ENCODE assay signal across 12 cellular contexts in the genomic region with DNA sequence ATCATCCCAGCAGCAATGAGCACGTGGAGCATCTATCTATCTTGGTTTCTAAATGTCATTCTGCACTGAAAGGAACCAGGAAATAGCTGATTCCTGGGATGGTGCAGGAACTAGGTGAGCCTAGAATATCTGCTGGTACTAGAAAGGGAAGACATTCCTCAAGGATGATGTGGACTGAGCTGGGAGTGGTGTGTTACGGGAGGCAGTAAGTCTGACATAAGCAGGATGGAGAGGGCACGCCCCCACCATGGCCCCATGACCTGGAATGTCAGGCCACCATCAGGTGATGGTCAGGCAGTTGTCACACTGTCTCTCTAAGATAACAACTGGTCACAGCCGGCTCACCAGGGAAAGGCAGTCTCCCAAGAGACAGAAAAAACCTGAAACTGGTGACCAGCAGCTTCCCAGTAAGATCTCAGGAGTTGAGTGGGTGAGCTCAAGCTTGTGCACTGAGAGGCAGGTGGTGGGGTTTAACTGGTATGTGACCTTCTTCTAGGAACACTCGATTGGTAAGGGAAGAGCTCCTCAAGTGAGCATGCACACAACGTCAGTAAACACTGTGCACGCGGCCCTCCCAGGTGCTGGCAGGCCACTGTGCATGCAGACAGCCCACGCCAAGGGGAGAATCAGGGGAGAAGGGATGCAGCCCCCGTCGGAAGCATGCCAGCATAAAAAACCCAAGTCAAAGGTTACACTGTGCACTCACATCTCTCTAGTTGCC.
DNase-seq lines count a peak whose midpoint lies in the region; ATAC-seq, FAIRE-seq and TF ChIP-seq lines count a peak whose summit lies in the region.
"Had no signal": no experiment of that assay in that cellular context is flagged by ENCODE, and none has a peak within 500 bp of the region (broad histone marks: within the 10 kb centered on the region; RNA-seq: fewer than 3 reads in every experiment).

No MANE protein-coding gene starts in this region.

- H2AFZ ChIP-seq in HepG2 (ENCODE audit: low read length): no peak overlapping the region

- peaks cover 0 to 4% of the 10 kb centered on the region in 2 experiments; a peak in 2 of 5 replicates for H3K27me3 ChIP-seq in HepG2 (ENCODE audit: control insufficient read depth in 1 of 2, insufficient read depth in 2 of 2, low read length in 2 of 2)
- H3K27me3 ChIP-seq: BLaER1 had no signal

- intact Hi-C loops in MCF 10A (cut with micrococcal nuclease) (loop anchor here (1.0 to 5.0 kb wide), 2 partner anchors 69 to 149 kb away; no protein-coding TSS in a partner anchor), HepG2 (cut with micrococcal nuclease; ENCODE audit: unreplicated experiment) (no loop called here)

- no peaks in the 10 kb centered on the region for H3K9me3 ChIP-seq in HepG2 (ENCODE audit: low read length)

- peaks cover 37% of the 10 kb centered on the region for H3K4me1 Mint-ChIP-seq in HFFc6 (ENCODE audit: low read depth)
- H3K4me1 Mint-ChIP-seq in MCF 10A (ENCODE audit: insufficient read depth, unreplicated experiment): peaks cover 40% of the 10 kb centered on the region

- peaks cover 8% of the 10 kb centered on the region for H3K9me3 Mint-ChIP-seq in HFFc6
- no peaks in the 10 kb centered on the region for H3K9me3 Mint-ChIP-seq in MCF 10A (ENCODE audit: unreplicated experiment)

- FAIRE-seq in HepG2 (lab: Jason Lieb, UNC): no peak
- no peak for FAIRE-seq in D721Med (lab: Jason Lieb, UNC)

- no peak for TF ChIP-seq CTCF in HFFc6 (IDR thresholded peaks at IDR 0.05)
- no peak for TF ChIP-seq CTCF in MCF 10A (IDR thresholded peaks at IDR 0.05; ENCODE audit: unreplicated experiment)
- no peak for TF ChIP-seq CTCF in HepG2 (CRISPR knock-in tag; IDR thresholded peaks at IDR 0.05)
- TF ChIP-seq CTCF in D721Med (IDR thresholded peaks at IDR 0.05; ENCODE audit: insufficient read depth, missing control alignments): no peak

- H3K36me3 Mint-ChIP-seq in HFFc6 (ENCODE audit: low read depth) (peaks cover 5% of the 10 kb centered on the region), MCF 10A (ENCODE audit: insufficient read depth, unreplicated experiment) (no peaks in the 10 kb centered on the region)
- H3K36me3 Mint-ChIP-seq: stimulated activated memory B cell treated with anti-CD40 and anti-IgM and Interleukin-4, amounts not matched to agents 10 μg/mL and 1 μg/mL and 100 μg/mL, for 72 hours had no signal

- H3K4me3 Mint-ChIP-seq in HFFc6: no peak overlapping the region
- H3K4me3 Mint-ChIP-seq in MCF 10A (ENCODE audit: unreplicated experiment): no peak overlapping the region
- H3K4me3 Mint-ChIP-seq: stimulated activated memory B cell treated with anti-CD40 and anti-IgM and Interleukin-4, amounts not matched to agents 10 μg/mL and 1 μg/mL and 100 μg/mL, for 72 hours had no signal

- no peak; the same call in 2 of the 3 replicates for ATAC-seq in HepG2
- ATAC-seq: stimulated activated memory B cell treated with anti-CD40 and anti-IgM and Interleukin-4, amounts not matched to agents 10 μg/mL and 1 μg/mL and 100 μg/mL, for 72 hours had no signal

- POLR2A ChIA-PET in MCF 10A (lab: Yijun Ruan, JAX): interaction anchor here (0.6 to 2.7 kb wide), 20 partner anchors 9 to 959 kb away, joined by 3 to 34 read pairs (median 4); no protein-coding TSS in a partner anchor
- POLR2A ChIA-PET in HepG2 (lab: Yijun Ruan, JAX): no interaction called here

- no peaks in the 10 kb centered on the region for H3K36me3 ChIP-seq in HepG2 (replicated peaks in 1 of 2; ENCODE audit: control insufficient read depth in 1 of 2, insufficient read depth in 2 of 2, low read length in 2 of 2)
- H3K36me3 ChIP-seq: BLaER1 had no signal

- TF ChIP-seq EP300 in HepG2 (IDR thresholded peaks at IDR 0.05; ENCODE audit: low read depth in 2 of 2, low read length in 2 of 2) (no peak), HepG2 (CRISPR knock-in tag; IDR thresholded peaks at IDR 0.05; ENCODE audit: borderline replicate concordance) (no peak)

- peaks cover 5% of the 10 kb centered on the region for H3K27me3 Mint-ChIP-seq in HFFc6 (ENCODE audit: insufficient read depth)
- no peaks in the 10 kb centered on the region for H3K27me3 Mint-ChIP-seq in MCF 10A (ENCODE audit: insufficient read depth, unreplicated experiment)
- H3K27me3 Mint-ChIP-seq: stimulated activated memory B cell treated with anti-CD40 and anti-IgM and Interleukin-4, amounts not matched to agents 10 μg/mL and 1 μg/mL and 100 μg/mL, for 72 hours had no signal

- no peaks in the 10 kb centered on the region for H3K79me2 ChIP-seq in HepG2 (ENCODE audit: insufficient read depth, low read length)

- H3K4me2 ChIP-seq in HepG2 (ENCODE audit: low read depth, low read length): no peak overlapping the region
- H3K4me2 ChIP-seq: BLaER1 had no signal

- CTCF ChIA-PET in MCF 10A (lab: Yijun Ruan, JAX) (interaction anchor here (0.6 to 5.3 kb wide), 18 partner anchors 8 to 1279 kb away, joined by 3 to 48 read pairs (median 3); no protein-coding TSS in a partner anchor), HepG2 (lab: Yijun Ruan, JAX; ENCODE audit: low intra/inter-chr PET ratio, low total read pairs) (no interaction called here)

- BruUV-seq in MCF 10A (replicated peaks; lab: Mats Ljungman, UMichigan) (no TSS peak), HepG2 (replicated peaks; lab: Mats Ljungman, UMichigan) (no TSS peak)

- DNase-seq in A172 (ENCODE audit: low spot score) (peak; percentile 95), HFFc6 (peak; percentile 30), MCF 10A (ENCODE audit: unreplicated experiment) (peak; percentile 77), HepG2 (ENCODE audit: low spot score) (no peak), D721Med (ENCODE audit: insufficient read length, low spot score) (no peak), NCI-H187 treated with DMSO at 0.1 percent for 48 hours (lab: John Stamatoyannopoulos, UW) (no peak), hypothalamus (lab: John Stamatoyannopoulos, UW) (no peak)
- DNase-seq in stimulated activated naive CD4-positive, alpha-beta T cell treated with Interleukin-2 at 50 U/mL for 16 hours (lab: John Stamatoyannopoulos, UW): no peak
- DNase-seq: activated CD8-positive, alpha-beta memory T cell treated with anti-CD3 and anti-CD28 coated beads, Interleukin-2, amount 50 U/mL, for 4 hours had no signal

- no peak overlapping the region for H3K4me3 ChIP-seq in HepG2 (replicated peaks in 1 of 3; ENCODE audit: insufficient read depth in 1 of 3, low read depth in 2 of 3, low read length in 3 of 3)
- H3K4me3 ChIP-seq: BLaER1, skin epidermis had no signal

- H3K4me1 ChIP-seq in HepG2 (ENCODE audit: insufficient read depth, low read length): no peaks in the 10 kb centered on the region; the same call in 1 of the 2 replicates

- H4K20me1 ChIP-seq in HepG2 (ENCODE audit: insufficient read depth, low read length): no peaks in the 10 kb centered on the region
- H4K20me1 ChIP-seq: BLaER1 had no signal

- TF ChIP-seq POLR2A in HepG2 (IDR thresholded peaks at IDR 0.05; ENCODE audit: insufficient read depth in 1 of 2, low read depth in 2 of 2, low read length in 2 of 2): no peak

- 10% methylated on average over 5 of the region's 11 CpGs for WGBS in HepG2 (ENCODE audit: low lambda C conversion rate)

- in situ Hi-C loops in HepG2 (cut with HindIII; ENCODE audit: extremely low pct_ligation_motif_present, low pct_unique_long_range_greater_than_20kb): no loop called here

- no peak for TF ChIP-seq RAD21 in HepG2 (CRISPR knock-in tag; IDR thresholded peaks at IDR 0.05)

- no peak overlapping the region for H3K9ac ChIP-seq in HepG2 (ENCODE audit: insufficient read depth, low read depth, low read length)
- H3K9ac ChIP-seq: BLaER1 had no signal

- H3K27ac ChIP-seq in HepG2 (ENCODE audit: extremely low read length, insufficient read depth, low read length): no peak overlapping the region
- H3K27ac ChIP-seq: BLaER1 had no signal

- no peak overlapping the region for H3K27ac Mint-ChIP-seq in HFFc6
- H3K27ac Mint-ChIP-seq in MCF 10A (ENCODE audit: low read depth, unreplicated experiment): peak overlapping the region; percentile 11
- H3K27ac Mint-ChIP-seq: stimulated activated memory B cell treated with anti-CD40 and anti-IgM and Interleukin-4, amounts not matched to agents 10 μg/mL and 1 μg/mL and 100 μg/mL, for 72 hours had no signal

TF ChIP-seq in HepG2, 621 proteins besides CTCF, POLR2A, EP300 and RAD21 (continues in another document):
- no peak for TF ChIP-seq ZNF274 (CRISPR knock-in tag; IDR thresholded peaks at IDR 0.05)
- TF ChIP-seq ZNF878 (CRISPR knock-in tag; IDR thresholded peaks at IDR 0.05): no peak
- no peak for TF ChIP-seq PRMT3 (CRISPR knock-in tag; IDR thresholded peaks at IDR 0.05; ENCODE audit: borderline replicate concordance, low read depth)
- TF ChIP-seq CCAR2 (optimal IDR thresholded peaks at IDR 0.05; ENCODE audit: low read depth, low read length): no peak
- TF ChIP-seq PHF8 (CRISPR knock-in tag; IDR thresholded peaks at IDR 0.05): no peak
- no peak for TF ChIP-seq SMARCE1 (IDR thresholded peaks at IDR 0.05; ENCODE audit: borderline replicate concordance)
- TF ChIP-seq, protein P1, sequence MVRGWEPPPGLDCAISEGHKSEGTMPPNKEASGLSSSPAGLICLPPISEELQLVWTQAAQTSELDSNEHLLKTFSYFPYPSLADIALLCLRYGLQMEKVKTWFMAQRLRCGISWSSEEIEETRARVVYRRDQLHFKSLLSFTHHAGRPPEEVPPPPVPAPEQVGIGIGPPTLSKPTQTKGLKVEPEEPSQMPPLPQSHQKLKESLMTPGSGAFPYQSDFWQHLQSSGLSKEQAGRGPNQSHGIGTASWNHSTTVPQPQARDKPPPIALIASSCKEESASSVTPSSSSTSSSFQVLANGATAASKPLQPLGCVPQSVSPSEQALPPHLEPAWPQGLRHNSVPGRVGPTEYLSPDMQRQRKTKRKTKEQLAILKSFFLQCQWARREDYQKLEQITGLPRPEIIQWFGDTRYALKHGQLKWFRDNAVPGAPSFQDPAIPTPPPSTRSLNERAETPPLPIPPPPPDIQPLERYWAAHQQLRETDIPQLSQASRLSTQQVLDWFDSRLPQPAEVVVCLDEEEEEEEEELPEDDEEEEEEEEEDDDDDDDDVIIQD (CRISPR knock-in tag; IDR thresholded peaks at IDR 0.05; ENCODE audit: low read depth): no peak
- no peak for TF ChIP-seq ZNF674 (CRISPR knock-in tag; IDR thresholded peaks at IDR 0.05; ENCODE audit: low read depth)
- TF ChIP-seq SRSF1 (optimal IDR thresholded peaks at IDR 0.05; ENCODE audit: low read depth, low read length): no peak
- TF ChIP-seq FOSL2 (CRISPR knock-in tag; IDR thresholded peaks at IDR 0.05): peak; percentile 20; the same call in 1 of the 2 replicates
- TF ChIP-seq, protein P2, sequence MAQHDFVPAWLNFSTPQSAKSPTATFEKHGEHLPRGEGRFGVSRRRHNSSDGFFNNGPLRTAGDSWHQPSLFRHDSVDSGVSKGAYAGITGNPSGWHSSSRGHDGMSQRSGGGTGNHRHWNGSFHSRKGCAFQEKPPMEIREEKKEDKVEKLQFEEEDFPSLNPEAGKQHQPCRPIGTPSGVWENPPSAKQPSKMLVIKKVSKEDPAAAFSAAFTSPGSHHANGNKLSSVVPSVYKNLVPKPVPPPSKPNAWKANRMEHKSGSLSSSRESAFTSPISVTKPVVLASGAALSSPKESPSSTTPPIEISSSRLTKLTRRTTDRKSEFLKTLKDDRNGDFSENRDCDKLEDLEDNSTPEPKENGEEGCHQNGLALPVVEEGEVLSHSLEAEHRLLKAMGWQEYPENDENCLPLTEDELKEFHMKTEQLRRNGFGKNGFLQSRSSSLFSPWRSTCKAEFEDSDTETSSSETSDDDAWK (CRISPR knock-in tag; IDR thresholded peaks at IDR 0.05): no peak

Comparison
In these comparisons a context has a peak if more than half of its experiments do, and no peak if none do; other contexts are left out.
1. DNase-seq: peak in A172 (single experiment), HFFc6 (single experiment) and MCF 10A (single experiment); none in HepG2 (single experiment), D721Med (single experiment), NCI-H187 treated with DMSO at 0.1 percent for 48 hours (single experiment), stimulated activated naive CD4-positive, alpha-beta T cell treated with Interleukin-2 at 50 U/mL for 16 hours (single experiment) and hypothalamus (0 of 51).